8 cellular contexts compared by ENCODE assay signal in the genomic region with DNA sequence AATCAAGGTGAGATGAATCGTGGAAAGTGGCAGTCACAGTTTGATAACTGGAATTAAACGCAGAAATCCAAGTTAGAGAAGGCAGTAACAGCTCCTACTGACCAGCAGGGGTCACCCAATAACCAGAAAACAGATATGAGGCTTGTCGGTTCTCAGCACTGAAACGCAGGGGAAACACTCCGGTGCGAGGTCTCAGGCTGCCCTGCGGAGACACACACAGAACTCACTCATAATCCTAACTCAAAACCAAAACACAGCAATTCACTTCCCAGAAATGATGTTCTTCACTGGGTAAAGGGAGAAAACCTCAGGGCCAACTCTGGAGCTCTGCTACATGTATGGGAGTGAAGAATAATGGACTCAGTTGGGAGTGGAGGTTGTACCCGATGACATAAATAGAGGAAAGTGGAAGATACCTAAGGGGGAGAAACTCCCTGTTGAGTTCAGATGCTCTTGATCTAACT.
DNase-seq lines count a peak whose midpoint lies in the region; ATAC-seq and TF ChIP-seq lines count a peak whose summit lies in the region.

No MANE protein-coding gene starts in this region.

- no peak overlapping the region for H3K4me3 ChIP-seq in parathyroid adenoma (ENCODE audit: low read depth, low read length)

- ATAC-seq in GM19324 (IDR thresholded peaks at IDR 0.05; ENCODE audit: low FRiP score, unreplicated experiment): peak; percentile 78
- ATAC-seq in HG03159 (IDR thresholded peaks at IDR 0.05; ENCODE audit: unreplicated experiment): peak; percentile 98

- H3K4me1 ChIP-seq in parathyroid adenoma: no peaks in the 10 kb centered on the region

- no peaks in the 10 kb centered on the region for H3K27me3 ChIP-seq in parathyroid adenoma (ENCODE audit: control insufficient read depth, insufficient read depth, low read length)

- H3K9ac ChIP-seq in parathyroid adenoma: no peak overlapping the region

- H3K9me3 ChIP-seq in parathyroid adenoma (ENCODE audit: control insufficient read depth, low read length): no peaks in the 10 kb centered on the region

- DNase-seq in Daoy (ENCODE audit: low read depth) (peak; percentile 56), NCI-H510A treated with DMSO at 0.1 percent for 48 hours (lab: John Stamatoyannopoulos, UW) (peak; percentile 70), germinal center (ENCODE audit: low spot score) (peak; percentile 23), NCI-H128 (lab: John Stamatoyannopoulos, UW; ENCODE audit: unreplicated experiment) (no peak)
- peak; percentile 22 to 28 for DNase-seq in activated T-cell treated with anti-CD3 and anti-CD28 coated beads, Interleukin-2, amount 50 U/mL, for 48 hours

- H3K36me3 ChIP-seq in parathyroid adenoma (ENCODE audit: control insufficient read depth, insufficient read depth, low read length): no peaks in the 10 kb centered on the region

- TF ChIP-seq CTCF in parathyroid adenoma (IDR thresholded peaks at IDR 0.05): peak; percentile 42

- H3K4me2 ChIP-seq in parathyroid adenoma (ENCODE audit: low read length): peak overlapping the region; percentile 28

- no peaks in the 10 kb centered on the region for H3K79me2 ChIP-seq in parathyroid adenoma

- H3K27ac ChIP-seq in parathyroid adenoma: no peak overlapping the region

- no peak overlapping the region for H2AFZ ChIP-seq in parathyroid adenoma
